ENCODE assay signal across 1 cellular context in the genomic region with DNA sequence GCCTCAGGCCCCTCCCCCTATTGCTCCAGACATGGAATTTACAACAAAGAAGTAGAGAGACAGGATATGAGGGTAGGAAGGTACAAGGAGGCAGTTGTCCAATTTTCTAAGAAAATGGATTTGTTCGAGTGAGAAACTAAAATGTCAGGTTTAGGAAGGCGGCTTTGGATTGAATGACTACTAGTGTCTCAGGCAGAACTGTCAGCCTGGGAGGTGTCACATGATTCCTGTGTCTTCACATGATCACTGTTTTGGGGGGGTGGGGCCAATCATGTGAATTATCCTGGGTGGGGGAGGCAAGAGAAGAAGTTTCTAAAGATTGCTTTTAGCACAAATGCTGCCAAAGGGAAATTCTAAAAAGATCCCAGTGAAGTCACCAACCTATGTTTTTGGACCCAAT.
TF ChIP-seq lines count a peak whose summit lies in the region.

No MANE protein-coding gene starts in this region.

TF ChIP-seq in GM12878, 131 proteins besides CTCF, POLR2A, EP300 and RAD21 (continued from another document):
- TF ChIP-seq, protein P1, sequence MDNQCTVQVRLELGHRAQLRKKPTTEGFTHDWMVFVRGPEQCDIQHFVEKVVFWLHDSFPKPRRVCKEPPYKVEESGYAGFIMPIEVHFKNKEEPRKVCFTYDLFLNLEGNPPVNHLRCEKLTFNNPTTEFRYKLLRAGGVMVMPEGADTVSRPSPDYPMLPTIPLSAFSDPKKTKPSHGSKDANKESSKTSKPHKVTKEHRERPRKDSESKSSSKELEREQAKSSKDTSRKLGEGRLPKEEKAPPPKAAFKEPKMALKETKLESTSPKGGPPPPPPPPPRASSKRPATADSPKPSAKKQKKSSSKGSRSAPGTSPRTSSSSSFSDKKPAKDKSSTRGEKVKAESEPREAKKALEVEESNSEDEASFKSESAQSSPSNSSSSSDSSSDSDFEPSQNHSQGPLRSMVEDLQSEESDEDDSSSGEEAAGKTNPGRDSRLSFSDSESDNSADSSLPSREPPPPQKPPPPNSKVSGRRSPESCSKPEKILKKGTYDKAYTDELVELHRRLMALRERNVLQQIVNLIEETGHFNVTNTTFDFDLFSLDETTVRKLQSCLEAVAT (IDR thresholded peaks at IDR 0.05) = 0 out of 2 replicates have a peak, but pooled peaks have one; percentile 6
- TF ChIP-seq RAD51 (IDR thresholded peaks at IDR 0.05) = peak; percentile 99
- TF ChIP-seq, protein P2, sequence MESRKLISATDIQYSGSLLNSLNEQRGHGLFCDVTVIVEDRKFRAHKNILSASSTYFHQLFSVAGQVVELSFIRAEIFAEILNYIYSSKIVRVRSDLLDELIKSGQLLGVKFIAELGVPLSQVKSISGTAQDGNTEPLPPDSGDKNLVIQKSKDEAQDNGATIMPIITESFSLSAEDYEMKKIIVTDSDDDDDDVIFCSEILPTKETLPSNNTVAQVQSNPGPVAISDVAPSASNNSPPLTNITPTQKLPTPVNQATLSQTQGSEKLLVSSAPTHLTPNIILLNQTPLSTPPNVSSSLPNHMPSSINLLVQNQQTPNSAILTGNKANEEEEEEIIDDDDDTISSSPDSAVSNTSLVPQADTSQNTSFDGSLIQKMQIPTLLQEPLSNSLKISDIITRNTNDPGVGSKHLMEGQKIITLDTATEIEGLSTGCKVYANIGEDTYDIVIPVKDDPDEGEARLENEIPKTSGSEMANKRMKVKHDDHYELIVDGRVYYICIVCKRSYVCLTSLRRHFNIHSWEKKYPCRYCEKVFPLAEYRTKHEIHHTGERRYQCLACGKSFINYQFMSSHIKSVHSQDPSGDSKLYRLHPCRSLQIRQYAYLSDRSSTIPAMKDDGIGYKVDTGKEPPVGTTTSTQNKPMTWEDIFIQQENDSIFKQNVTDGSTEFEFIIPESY (IDR thresholded peaks at IDR 0.05) = no peak
- TF ChIP-seq, protein P3, sequence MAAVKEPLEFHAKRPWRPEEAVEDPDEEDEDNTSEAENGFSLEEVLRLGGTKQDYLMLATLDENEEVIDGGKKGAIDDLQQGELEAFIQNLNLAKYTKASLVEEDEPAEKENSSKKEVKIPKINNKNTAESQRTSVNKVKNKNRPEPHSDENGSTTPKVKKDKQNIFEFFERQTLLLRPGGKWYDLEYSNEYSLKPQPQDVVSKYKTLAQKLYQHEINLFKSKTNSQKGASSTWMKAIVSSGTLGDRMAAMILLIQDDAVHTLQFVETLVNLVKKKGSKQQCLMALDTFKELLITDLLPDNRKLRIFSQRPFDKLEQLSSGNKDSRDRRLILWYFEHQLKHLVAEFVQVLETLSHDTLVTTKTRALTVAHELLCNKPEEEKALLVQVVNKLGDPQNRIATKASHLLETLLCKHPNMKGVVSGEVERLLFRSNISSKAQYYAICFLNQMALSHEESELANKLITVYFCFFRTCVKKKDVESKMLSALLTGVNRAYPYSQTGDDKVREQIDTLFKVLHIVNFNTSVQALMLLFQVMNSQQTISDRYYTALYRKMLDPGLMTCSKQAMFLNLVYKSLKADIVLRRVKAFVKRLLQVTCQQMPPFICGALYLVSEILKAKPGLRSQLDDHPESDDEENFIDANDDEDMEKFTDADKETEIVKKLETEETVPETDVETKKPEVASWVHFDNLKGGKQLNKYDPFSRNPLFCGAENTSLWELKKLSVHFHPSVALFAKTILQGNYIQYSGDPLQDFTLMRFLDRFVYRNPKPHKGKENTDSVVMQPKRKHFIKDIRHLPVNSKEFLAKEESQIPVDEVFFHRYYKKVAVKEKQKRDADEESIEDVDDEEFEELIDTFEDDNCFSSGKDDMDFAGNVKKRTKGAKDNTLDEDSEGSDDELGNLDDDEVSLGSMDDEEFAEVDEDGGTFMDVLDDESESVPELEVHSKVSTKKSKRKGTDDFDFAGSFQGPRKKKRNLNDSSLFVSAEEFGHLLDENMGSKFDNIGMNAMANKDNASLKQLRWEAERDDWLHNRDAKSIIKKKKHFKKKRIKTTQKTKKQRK (IDR thresholded peaks at IDR 0.05; ENCODE audit: low read depth, low read length) = no peak
- TF ChIP-seq, protein P4, sequence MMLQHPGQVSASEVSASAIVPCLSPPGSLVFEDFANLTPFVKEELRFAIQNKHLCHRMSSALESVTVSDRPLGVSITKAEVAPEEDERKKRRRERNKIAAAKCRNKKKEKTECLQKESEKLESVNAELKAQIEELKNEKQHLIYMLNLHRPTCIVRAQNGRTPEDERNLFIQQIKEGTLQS (IDR thresholded peaks at IDR 0.05; ENCODE audit: borderline replicate concordance, extremely low read depth, low read depth, low read length) = peak; percentile 84
- no peak for TF ChIP-seq EGR1 (IDR thresholded peaks at IDR 0.05; ENCODE audit: borderline replicate concordance in 1 of 2, low read depth in 2 of 2, low read length in 2 of 2)
- TF ChIP-seq RCOR1 (conservative IDR thresholded peaks at IDR 0.05; ENCODE audit: low read depth, low read length) = no peak
- TF ChIP-seq, protein P5, sequence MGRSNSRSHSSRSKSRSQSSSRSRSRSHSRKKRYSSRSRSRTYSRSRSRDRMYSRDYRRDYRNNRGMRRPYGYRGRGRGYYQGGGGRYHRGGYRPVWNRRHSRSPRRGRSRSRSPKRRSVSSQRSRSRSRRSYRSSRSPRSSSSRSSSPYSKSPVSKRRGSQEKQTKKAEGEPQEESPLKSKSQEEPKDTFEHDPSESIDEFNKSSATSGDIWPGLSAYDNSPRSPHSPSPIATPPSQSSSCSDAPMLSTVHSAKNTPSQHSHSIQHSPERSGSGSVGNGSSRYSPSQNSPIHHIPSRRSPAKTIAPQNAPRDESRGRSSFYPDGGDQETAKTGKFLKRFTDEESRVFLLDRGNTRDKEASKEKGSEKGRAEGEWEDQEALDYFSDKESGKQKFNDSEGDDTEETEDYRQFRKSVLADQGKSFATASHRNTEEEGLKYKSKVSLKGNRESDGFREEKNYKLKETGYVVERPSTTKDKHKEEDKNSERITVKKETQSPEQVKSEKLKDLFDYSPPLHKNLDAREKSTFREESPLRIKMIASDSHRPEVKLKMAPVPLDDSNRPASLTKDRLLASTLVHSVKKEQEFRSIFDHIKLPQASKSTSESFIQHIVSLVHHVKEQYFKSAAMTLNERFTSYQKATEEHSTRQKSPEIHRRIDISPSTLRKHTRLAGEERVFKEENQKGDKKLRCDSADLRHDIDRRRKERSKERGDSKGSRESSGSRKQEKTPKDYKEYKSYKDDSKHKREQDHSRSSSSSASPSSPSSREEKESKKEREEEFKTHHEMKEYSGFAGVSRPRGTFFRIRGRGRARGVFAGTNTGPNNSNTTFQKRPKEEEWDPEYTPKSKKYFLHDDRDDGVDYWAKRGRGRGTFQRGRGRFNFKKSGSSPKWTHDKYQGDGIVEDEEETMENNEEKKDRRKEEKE (IDR thresholded peaks at IDR 0.05) = no peak
- TF ChIP-seq SIN3A (IDR thresholded peaks at IDR 0.05; ENCODE audit: low read depth, low read length) = peak; percentile 68; the same call in 1 of the 2 replicates
- TF ChIP-seq GATAD2B (conservative IDR thresholded peaks at IDR 0.05; ENCODE audit: low read depth) = no peak
- TF ChIP-seq ATF7 (IDR thresholded peaks at IDR 0.05; ENCODE audit: low read depth) = no peak
- TF ChIP-seq, protein P6, sequence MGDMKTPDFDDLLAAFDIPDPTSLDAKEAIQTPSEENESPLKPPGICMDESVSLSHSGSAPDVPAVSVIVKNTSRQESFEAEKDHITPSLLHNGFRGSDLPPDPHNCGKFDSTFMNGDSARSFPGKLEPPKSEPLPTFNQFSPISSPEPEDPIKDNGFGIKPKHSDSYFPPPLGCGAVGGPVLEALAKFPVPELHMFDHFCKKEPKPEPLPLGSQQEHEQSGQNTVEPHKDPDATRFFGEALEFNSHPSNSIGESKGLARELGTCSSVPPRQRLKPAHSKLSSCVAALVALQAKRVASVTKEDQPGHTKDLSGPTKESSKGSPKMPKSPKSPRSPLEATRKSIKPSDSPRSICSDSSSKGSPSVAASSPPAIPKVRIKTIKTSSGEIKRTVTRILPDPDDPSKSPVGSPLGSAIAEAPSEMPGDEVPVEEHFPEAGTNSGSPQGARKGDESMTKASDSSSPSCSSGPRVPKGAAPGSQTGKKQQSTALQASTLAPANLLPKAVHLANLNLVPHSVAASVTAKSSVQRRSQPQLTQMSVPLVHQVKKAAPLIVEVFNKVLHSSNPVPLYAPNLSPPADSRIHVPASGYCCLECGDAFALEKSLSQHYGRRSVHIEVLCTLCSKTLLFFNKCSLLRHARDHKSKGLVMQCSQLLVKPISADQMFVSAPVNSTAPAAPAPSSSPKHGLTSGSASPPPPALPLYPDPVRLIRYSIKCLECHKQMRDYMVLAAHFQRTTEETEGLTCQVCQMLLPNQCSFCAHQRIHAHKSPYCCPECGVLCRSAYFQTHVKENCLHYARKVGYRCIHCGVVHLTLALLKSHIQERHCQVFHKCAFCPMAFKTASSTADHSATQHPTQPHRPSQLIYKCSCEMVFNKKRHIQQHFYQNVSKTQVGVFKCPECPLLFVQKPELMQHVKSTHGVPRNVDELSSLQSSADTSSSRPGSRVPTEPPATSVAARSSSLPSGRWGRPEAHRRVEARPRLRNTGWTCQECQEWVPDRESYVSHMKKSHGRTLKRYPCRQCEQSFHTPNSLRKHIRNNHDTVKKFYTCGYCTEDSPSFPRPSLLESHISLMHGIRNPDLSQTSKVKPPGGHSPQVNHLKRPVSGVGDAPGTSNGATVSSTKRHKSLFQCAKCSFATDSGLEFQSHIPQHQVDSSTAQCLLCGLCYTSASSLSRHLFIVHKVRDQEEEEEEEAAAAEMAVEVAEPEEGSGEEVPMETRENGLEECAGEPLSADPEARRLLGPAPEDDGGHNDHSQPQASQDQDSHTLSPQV (IDR thresholded peaks at IDR 0.05) = no peak
- TF ChIP-seq, protein P7, sequence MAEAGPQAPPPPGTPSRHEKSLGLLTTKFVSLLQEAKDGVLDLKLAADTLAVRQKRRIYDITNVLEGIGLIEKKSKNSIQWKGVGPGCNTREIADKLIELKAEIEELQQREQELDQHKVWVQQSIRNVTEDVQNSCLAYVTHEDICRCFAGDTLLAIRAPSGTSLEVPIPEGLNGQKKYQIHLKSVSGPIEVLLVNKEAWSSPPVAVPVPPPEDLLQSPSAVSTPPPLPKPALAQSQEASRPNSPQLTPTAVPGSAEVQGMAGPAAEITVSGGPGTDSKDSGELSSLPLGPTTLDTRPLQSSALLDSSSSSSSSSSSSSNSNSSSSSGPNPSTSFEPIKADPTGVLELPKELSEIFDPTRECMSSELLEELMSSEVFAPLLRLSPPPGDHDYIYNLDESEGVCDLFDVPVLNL (IDR thresholded peaks at IDR 0.05; ENCODE audit: low read depth, low read length) = no peak
- no peak for TF ChIP-seq ASH2L (IDR thresholded peaks at IDR 0.05; ENCODE audit: borderline replicate concordance, low read depth)
- TF ChIP-seq, protein P8, sequence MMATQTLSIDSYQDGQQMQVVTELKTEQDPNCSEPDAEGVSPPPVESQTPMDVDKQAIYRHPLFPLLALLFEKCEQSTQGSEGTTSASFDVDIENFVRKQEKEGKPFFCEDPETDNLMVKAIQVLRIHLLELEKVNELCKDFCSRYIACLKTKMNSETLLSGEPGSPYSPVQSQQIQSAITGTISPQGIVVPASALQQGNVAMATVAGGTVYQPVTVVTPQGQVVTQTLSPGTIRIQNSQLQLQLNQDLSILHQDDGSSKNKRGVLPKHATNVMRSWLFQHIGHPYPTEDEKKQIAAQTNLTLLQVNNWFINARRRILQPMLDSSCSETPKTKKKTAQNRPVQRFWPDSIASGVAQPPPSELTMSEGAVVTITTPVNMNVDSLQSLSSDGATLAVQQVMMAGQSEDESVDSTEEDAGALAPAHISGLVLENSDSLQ (IDR thresholded peaks at IDR 0.05) = peak; percentile 28; the same call in 1 of the 2 replicates
- TF ChIP-seq NR2F1 (conservative IDR thresholded peaks at IDR 0.05) = no peak
- TF ChIP-seq, protein P9, sequence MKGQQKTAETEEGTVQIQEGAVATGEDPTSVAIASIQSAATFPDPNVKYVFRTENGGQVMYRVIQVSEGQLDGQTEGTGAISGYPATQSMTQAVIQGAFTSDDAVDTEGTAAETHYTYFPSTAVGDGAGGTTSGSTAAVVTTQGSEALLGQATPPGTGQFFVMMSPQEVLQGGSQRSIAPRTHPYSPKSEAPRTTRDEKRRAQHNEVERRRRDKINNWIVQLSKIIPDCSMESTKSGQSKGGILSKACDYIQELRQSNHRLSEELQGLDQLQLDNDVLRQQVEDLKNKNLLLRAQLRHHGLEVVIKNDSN (IDR thresholded peaks at IDR 0.05; ENCODE audit: borderline replicate concordance, extremely low read length, insufficient read depth, low read depth, low read length) = peak; percentile 64
